ENCODE assay signal across 18 cellular contexts in the genomic region with DNA sequence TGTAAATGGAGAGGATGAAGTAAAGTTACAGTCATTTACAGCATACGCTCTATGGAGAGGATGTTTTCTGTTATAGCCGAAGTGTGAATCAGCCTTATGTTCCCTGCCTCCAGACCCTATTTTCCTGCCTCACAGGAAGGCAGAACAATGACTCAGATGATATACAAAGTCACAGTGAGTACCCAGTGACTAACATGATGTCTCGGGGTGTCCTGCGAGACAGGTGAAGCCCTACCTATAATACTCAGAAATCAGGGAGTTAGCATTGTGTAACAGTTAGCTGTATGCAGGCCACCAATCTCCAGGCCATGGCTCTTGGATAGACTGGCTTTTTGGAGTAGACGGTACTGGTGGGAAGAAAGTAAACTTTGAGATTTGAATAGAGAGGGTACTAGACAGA. TPM values are rescaled to one million over a fixed set of nuclear protein-coding genes. Genes with fewer than 3 reads are reported as not detected.
DNase-seq lines count a peak whose midpoint lies in the region; ATAC-seq and TF ChIP-seq lines count a peak whose summit lies in the region.
"Had no signal": no experiment of that assay in that cellular context is flagged by ENCODE, and none has a peak within 500 bp of the region (broad histone marks: within the 10 kb centered on the region; RNA-seq: fewer than 3 reads in every experiment).

No MANE protein-coding gene starts in this region.

- H3K4me1 Mint-ChIP-seq in MCF 10A (ENCODE audit: insufficient read depth, unreplicated experiment): peaks cover 15% of the 10 kb centered on the region
- no peaks in the 10 kb centered on the region for H3K4me1 Mint-ChIP-seq in naive thymus-derived CD8-positive, alpha-beta T cell
- H3K4me1 Mint-ChIP-seq: neural crest cell had no signal

- 82% methylated on average over 5 of the region's 5 CpGs for WGBS in esophagus muscularis mucosa

- intact Hi-C loops in MCF 10A (cut with micrococcal nuclease): no loop called here
- intact Hi-C loops in breast epithelium (cut with DNase I; ENCODE audit: low total_unique reads): no loop called here
- intact Hi-C loops in esophagus muscularis mucosa (cut with DNase I): loop anchor here (10.0 kb wide), 1 partner anchor 364 kb away; no protein-coding TSS in a partner anchor

- no peak for TF ChIP-seq CTCF in MCF 10A (IDR thresholded peaks at IDR 0.05; ENCODE audit: unreplicated experiment)
- TF ChIP-seq CTCF in breast epithelium (IDR thresholded peaks at IDR 0.05): no peak
- no peak for TF ChIP-seq CTCF in esophagus muscularis mucosa (IDR thresholded peaks at IDR 0.05)

- H3K27me3 Mint-ChIP-seq in MCF 10A (ENCODE audit: insufficient read depth, unreplicated experiment): no peaks in the 10 kb centered on the region
- H3K27me3 Mint-ChIP-seq in naive thymus-derived CD8-positive, alpha-beta T cell: peaks cover 0 to 6% (median 3%) of the 10 kb centered on the region in 5 donors

- no peaks in the 10 kb centered on the region for H3K36me3 Mint-ChIP-seq in MCF 10A (ENCODE audit: insufficient read depth, unreplicated experiment)
- H3K36me3 Mint-ChIP-seq in naive thymus-derived CD8-positive, alpha-beta T cell: peaks cover 0 to 4% (median 0%) of the 10 kb centered on the region in 3 donors

- POLR2A ChIA-PET in MCF 10A (lab: Yijun Ruan, JAX): interaction anchor here (0.9 to 1.6 kb wide), 5 partner anchors 9 to 272 kb away, joined by 4 to 9 read pairs (median 5); partner anchors contain the start of gene NVL
- POLR2A ChIA-PET in naive thymus-derived CD8-positive, alpha-beta T cell (lab: Charles Lee): no interaction called here

- ATAC-seq in naive thymus-derived CD8-positive, alpha-beta T cell: no peak

- CTCF ChIA-PET in MCF 10A (lab: Yijun Ruan, JAX): interaction anchor here (1.1 to 1.6 kb wide), 3 partner anchors 9 to 49 kb away, joined by 4 to 10 read pairs (median 8); no protein-coding TSS in a partner anchor

- no peaks in the 10 kb centered on the region for H3K27me3 ChIP-seq in breast epithelium
- peaks cover 0 to 5% (median 0%) of the 10 kb centered on the region in 4 donors for H3K27me3 ChIP-seq in esophagus muscularis mucosa
- no peaks in the 10 kb centered on the region for H3K27me3 ChIP-seq in skeletal muscle satellite cell (ENCODE audit: control insufficient read depth, insufficient read depth, low read length)
- H3K27me3 ChIP-seq: uterus had no signal

- H3K36me3 ChIP-seq in breast epithelium (no peaks in the 10 kb centered on the region), esophagus muscularis mucosa (no peaks in the 10 kb centered on the region), skeletal muscle satellite cell (ENCODE audit: insufficient read depth, low read length) (no peaks in the 10 kb centered on the region)
- H3K36me3 ChIP-seq: uterus had no signal

- no peak overlapping the region for H3K4me3 Mint-ChIP-seq in MCF 10A (ENCODE audit: unreplicated experiment)
- H3K4me3 Mint-ChIP-seq in naive thymus-derived CD8-positive, alpha-beta T cell: no peak overlapping the region
- H3K4me3 Mint-ChIP-seq: neural crest cell had no signal

- H3K4me1 ChIP-seq in breast epithelium: no peaks in the 10 kb centered on the region
- no peaks in the 10 kb centered on the region for H3K4me1 ChIP-seq in esophagus muscularis mucosa
- peaks cover 19% of the 10 kb centered on the region for H3K4me1 ChIP-seq in skeletal muscle satellite cell (ENCODE audit: control insufficient read depth, insufficient read depth, low read length)
- H3K4me1 ChIP-seq: uterus had no signal

- no peak overlapping the region for H3K27ac ChIP-seq in breast epithelium
- no peak overlapping the region for H3K27ac ChIP-seq in esophagus muscularis mucosa (replicated peaks in 1 of 4)
- H3K27ac ChIP-seq: uterus had no signal

- H3K9me3 Mint-ChIP-seq in MCF 10A (ENCODE audit: unreplicated experiment): no peaks in the 10 kb centered on the region
- H3K9me3 Mint-ChIP-seq in naive thymus-derived CD8-positive, alpha-beta T cell: peaks cover 0 to 4% (median 0%) of the 10 kb centered on the region in 9 donors
- H3K9me3 Mint-ChIP-seq: neural crest cell had no signal

- BruUV-seq in MCF 10A (replicated peaks; lab: Mats Ljungman, UMichigan): no TSS peak

- DNase-seq in MCF 10A (ENCODE audit: unreplicated experiment) (peak; percentile 81), breast epithelium (ENCODE audit: low spot score in 2 of 2) (no peak), amniotic epithelial cell (ENCODE audit: low read depth) (peak; percentile 20), esophagus muscularis mucosa (ENCODE audit: extremely low spot score) (peak; percentile 45), Ammon's horn (ENCODE audit: low spot score) (no peak), GM19240 (ENCODE audit: insufficient read length, low spot score) (no peak)
- no peak for DNase-seq in naive thymus-derived CD8-positive, alpha-beta T cell
- DNase-seq: 8988T; activated CD4-positive, alpha-beta T cell treated with anti-CD3 and anti-CD28 coated beads for 48 hours; central memory CD4-positive, alpha-beta T cell; GDM1; GOT3; left colon; NCI-H1436 treated with DMSO at 0.1 percent for 48 hours; substantia nigra; uterus had no signal

- TF ChIP-seq EP300 in esophagus muscularis mucosa (IDR thresholded peaks at IDR 0.05): no peak

- no peak for TF ChIP-seq POLR2A in breast epithelium (IDR thresholded peaks at IDR 0.05)
- TF ChIP-seq POLR2A in esophagus muscularis mucosa (IDR thresholded peaks at IDR 0.05; ENCODE audit: low read depth): no peak

- no peak overlapping the region for H3K4me3 ChIP-seq in breast epithelium
- no peak overlapping the region for H3K4me3 ChIP-seq in esophagus muscularis mucosa
- no peak overlapping the region for H3K4me3 ChIP-seq in skeletal muscle satellite cell (ENCODE audit: low read length)
- H3K4me3 ChIP-seq: uterus had no signal

- peak overlapping the region; percentile 26 for H3K4me2 ChIP-seq in skeletal muscle satellite cell (ENCODE audit: low read length)

- no peak overlapping the region for H3K27ac Mint-ChIP-seq in MCF 10A (ENCODE audit: low read depth, unreplicated experiment)
- H3K27ac Mint-ChIP-seq in naive thymus-derived CD8-positive, alpha-beta T cell: no peak overlapping the region

- H3K9me3 ChIP-seq in breast epithelium (peaks cover 0 to 5% of the 10 kb centered on the region in 2 donors), esophagus muscularis mucosa (peaks cover 0 to 7% (median 3%) of the 10 kb centered on the region in 4 donors), skeletal muscle satellite cell (replicated peaks; ENCODE audit: low read length) (no peaks in the 10 kb centered on the region)
- H3K9me3 ChIP-seq: uterus had no signal

- no peak overlapping the region for H3K9ac ChIP-seq in skeletal muscle satellite cell (ENCODE audit: low read depth, low read length)

RNA-seq across cellular contexts. Expression of gene FBXO28, which starts 55.6 kb away (rescaled TPM):
- total RNA-seq in MCF 10A (2022) (97.6 and 110 TPM in 2 replicates), breast epithelium (10 to 100 TPM; 23.9 to 50.5 (median 26.2) TPM), esophagus muscularis mucosa (10 to 100 TPM; 23.1 to 29.8 (median 26.3) TPM)
- total RNA-seq in skeletal muscle satellite cell (2012; rRNA removed): 29.7 and 34.7 TPM in 2 replicates
- 10 to 100 TPM; 38.8 to 45.9 TPM for total RNA-seq in naive thymus-derived CD8-positive, alpha-beta T cell
- polyA plus RNA-seq in naive thymus-derived CD8-positive, alpha-beta T cell: 10 to 100 TPM; 15.5 to 16.1 (median 15.9) TPM

Comparison
In these comparisons a context has a peak if more than half of its experiments do, and no peak if none do; other contexts are left out.
1. DNase-seq: peak in MCF 10A (single experiment), amniotic epithelial cell (single experiment) and esophagus muscularis mucosa (single experiment); none in breast epithelium (0 of 2), Ammon's horn (single experiment), naive thymus-derived CD8-positive, alpha-beta T cell (0 of 10) and GM19240 (single experiment).